In genomic region chr5:42908509-42909488, GRCh38 we compare ENCODE assay signal across 8 cellular contexts.
DNase-seq lines count a peak whose midpoint lies in the region; ATAC-seq and TF ChIP-seq lines count a peak whose summit lies in the region.

No MANE protein-coding gene starts in this region.

- H3K36me3 Mint-ChIP-seq in CD8-positive, alpha-beta T cell = peaks cover 4% of the 10 kb centered on the region
- no peaks in the 10 kb centered on the region for H3K36me3 Mint-ChIP-seq in activated CD8-positive, alpha-beta T cell treated with anti-CD3 and anti-CD28 coated beads, Interleukin-2, amount 10 ng/mL, durations not matched to agents 7 days and 5 days (ENCODE audit: low read depth)
- H3K36me3 Mint-ChIP-seq in effector memory CD8-positive, alpha-beta T cell (ENCODE audit: insufficient read depth) = peaks cover 12% of the 10 kb centered on the region

- peak overlapping the region; percentile 95 for H3K27ac Mint-ChIP-seq in CD8-positive, alpha-beta T cell
- H3K27ac Mint-ChIP-seq in activated CD8-positive, alpha-beta T cell treated with anti-CD3 and anti-CD28 coated beads, Interleukin-2, amount 10 ng/mL, durations not matched to agents 7 days and 5 days = peak overlapping the region; percentile 82
- peak overlapping the region; percentile 95 for H3K27ac Mint-ChIP-seq in effector memory CD8-positive, alpha-beta T cell

- no peaks in the 10 kb centered on the region for H3K9me3 ChIP-seq in CD8-positive, alpha-beta T cell (ENCODE audit: low read length)

- peak; percentile 86 for TF ChIP-seq CTCF in CD8-positive, alpha-beta T cell (IDR thresholded peaks at IDR 0.05)
- peak; percentile 89 for TF ChIP-seq CTCF in HL-60 (IDR thresholded peaks at IDR 0.05; ENCODE audit: insufficient read depth, low read length)

- peak overlapping the region; percentile 65 for H3K4me3 ChIP-seq in CD8-positive, alpha-beta T cell (ENCODE audit: low read depth, low read length)
- H3K4me3 ChIP-seq in HL-60 (replicated peaks; ENCODE audit: insufficient read depth, low read length) = peak overlapping the region; percentile 34

- intact Hi-C loops in CD8-positive, alpha-beta T cell (cut with DNase I, micrococcal nuclease) = loop anchor here (1.0 to 10.0 kb wide), 14 partner anchors 40 to 1004 kb away; partner anchors contain the start of genes TMEM267 (in 2 of the 2), ZNF131 (in 2 of the 2), ANXA2R (in 1 of the 2) and RIMOC1 (in 1 of the 2)

- CTCF ChIA-PET in CD8-positive, alpha-beta T cell (lab: Charles Lee) = interaction anchor here (0.6 to 6.1 kb wide), 50 partner anchors 10 to 575 kb away, joined by 3 to 88 read pairs (median 4); partner anchors contain the start of genes ANXA2R, HMGCS1 and TMEM267
- CTCF ChIA-PET in activated CD8-positive, alpha-beta T cell treated with anti-CD3 and anti-CD28 coated beads, Interleukin-2, amount 10 ng/mL, durations not matched to agents 7 days and 5 days (lab: Charles Lee) = interaction anchor here (0.6 to 7.3 kb wide), 53 partner anchors 10 to 851 kb away, joined by 3 to 75 read pairs (median 4); partner anchors contain the start of genes HMGCS1, TMEM267 and ZNF131

- H3K27me3 ChIP-seq in CD8-positive, alpha-beta T cell (ENCODE audit: insufficient read depth, low read length) = no peaks in the 10 kb centered on the region
- no peaks in the 10 kb centered on the region for H3K27me3 ChIP-seq in HL-60 (ENCODE audit: insufficient read depth, poor library complexity, severe bottlenecking)

- H3K27ac ChIP-seq in CD8-positive, alpha-beta T cell (ENCODE audit: low read depth, low read length) = peak overlapping the region; percentile 57
- H3K27ac ChIP-seq in HL-60 (replicated peaks) = peak overlapping the region; percentile 37

- peaks cover 2% of the 10 kb centered on the region for H3K27me3 Mint-ChIP-seq in CD8-positive, alpha-beta T cell (ENCODE audit: low read depth)
- peaks cover 28% of the 10 kb centered on the region for H3K27me3 Mint-ChIP-seq in activated CD8-positive, alpha-beta T cell treated with anti-CD3 and anti-CD28 coated beads, Interleukin-2, amount 10 ng/mL, durations not matched to agents 7 days and 5 days (ENCODE audit: low read depth)
- peaks cover 15 to 27% of the 10 kb centered on the region in 2 donors for H3K27me3 Mint-ChIP-seq in effector memory CD8-positive, alpha-beta T cell

- DNase-seq in CD8-positive, alpha-beta T cell = peak; percentile 78 to 93 (median 88)
- DNase-seq in HL-60 (ENCODE audit: low read depth in 1 of 2, low spot score in 1 of 2) (peak; percentile 48 to 88), NCI-H82 treated with DMSO at 0.1 percent for 48 hours (lab: John Stamatoyannopoulos, UW; ENCODE audit: unreplicated experiment) (peak; percentile 46), medulla oblongata (ENCODE audit: extremely low spot score) (peak; percentile 96)
- peak; percentile 95 for DNase-seq in activated CD8-positive, alpha-beta T cell treated with anti-CD3 and anti-CD28 coated beads, Interleukin-2, amount 10 ng/mL, durations not matched to agents 7 days and 5 days
- DNase-seq in effector memory CD8-positive, alpha-beta T cell = peak; percentile 81 to 84 (median 82)
- peak; percentile 70 to 88 (median 81) for DNase-seq in stimulated activated CD4-positive, alpha-beta T cell treated with anti-CD3 and anti-CD28 coated beads, TNF-alpha, amount 100 ng/mL, for 4 hours (ENCODE audit: low read depth in 3 of 3)

- ATAC-seq in CD8-positive, alpha-beta T cell = peak; percentile 91
- ATAC-seq in GM19467 (IDR thresholded peaks at IDR 0.05; ENCODE audit: unreplicated experiment) = peak; percentile 83
- ATAC-seq in activated CD8-positive, alpha-beta T cell treated with anti-CD3 and anti-CD28 coated beads, Interleukin-2, amount 10 ng/mL, durations not matched to agents 7 days and 5 days = peak; percentile 94
- peak; percentile 88 for ATAC-seq in effector memory CD8-positive, alpha-beta T cell (replicated peaks)

- peak overlapping the region; percentile 93 for H3K4me3 Mint-ChIP-seq in CD8-positive, alpha-beta T cell
- H3K4me3 Mint-ChIP-seq in activated CD8-positive, alpha-beta T cell treated with anti-CD3 and anti-CD28 coated beads, Interleukin-2, amount 10 ng/mL, durations not matched to agents 7 days and 5 days = peak overlapping the region; percentile 89
- H3K4me3 Mint-ChIP-seq in effector memory CD8-positive, alpha-beta T cell = peak overlapping the region; percentile 95 to 96

- no peaks in the 10 kb centered on the region for H3K9me3 Mint-ChIP-seq in CD8-positive, alpha-beta T cell
- H3K9me3 Mint-ChIP-seq in activated CD8-positive, alpha-beta T cell treated with anti-CD3 and anti-CD28 coated beads, Interleukin-2, amount 10 ng/mL, durations not matched to agents 7 days and 5 days (ENCODE audit: insufficient read depth) = no peaks in the 10 kb centered on the region
- no peaks in the 10 kb centered on the region for H3K9me3 Mint-ChIP-seq in effector memory CD8-positive, alpha-beta T cell

- peaks cover 14% of the 10 kb centered on the region for H3K4me1 Mint-ChIP-seq in CD8-positive, alpha-beta T cell (ENCODE audit: low read depth)
- peaks cover 18% of the 10 kb centered on the region for H3K4me1 Mint-ChIP-seq in activated CD8-positive, alpha-beta T cell treated with anti-CD3 and anti-CD28 coated beads, Interleukin-2, amount 10 ng/mL, durations not matched to agents 7 days and 5 days (ENCODE audit: low read depth)
- peaks cover 11 to 14% of the 10 kb centered on the region in 2 donors for H3K4me1 Mint-ChIP-seq in effector memory CD8-positive, alpha-beta T cell (ENCODE audit: low read depth in 2 of 2)

- H3K36me3 ChIP-seq in CD8-positive, alpha-beta T cell (ENCODE audit: insufficient read depth, low read length) = no peaks in the 10 kb centered on the region

- H3K4me1 ChIP-seq in CD8-positive, alpha-beta T cell (ENCODE audit: insufficient read depth, low read length) = peaks cover 9% of the 10 kb centered on the region

- POLR2A ChIA-PET in CD8-positive, alpha-beta T cell (lab: Charles Lee) = interaction anchor here (0.6 to 7.2 kb wide), 17 partner anchors 8 to 582 kb away, joined by 3 to 89 read pairs (median 8); partner anchors contain the start of genes ANXA2R, HMGCS1, TMEM267 and ZNF131
- POLR2A ChIA-PET in activated CD8-positive, alpha-beta T cell treated with anti-CD3 and anti-CD28 coated beads, Interleukin-2, amount 10 ng/mL, durations not matched to agents 7 days and 5 days (lab: Charles Lee) = interaction anchor here (0.5 to 2.9 kb wide), 17 partner anchors 41 to 625 kb away, joined by 3 to 23 read pairs (median 5); partner anchors contain the start of genes C5orf34 and ZNF131

Comparison
In these comparisons a context has a peak if more than half of its experiments do, and no peak if none do; other contexts are left out.
1. Peak in every context shown above with its lines: DNase-seq, ATAC-seq, H3K4me3 ChIP-seq and H3K27ac ChIP-seq.
2. DNase-seq: peak in every context shown above with its lines; median percentile 96 in medulla oblongata; 95 in activated CD8-positive, alpha-beta T cell treated with anti-CD3 and anti-CD28 coated beads, Interleukin-2, amount 10 ng/mL, durations not matched to agents 7 days and 5 days; 88 in CD8-positive, alpha-beta T cell; 82 in effector memory CD8-positive, alpha-beta T cell; 81 in stimulated activated CD4-positive, alpha-beta T cell treated with anti-CD3 and anti-CD28 coated beads, TNF-alpha, amount 100 ng/mL, for 4 hours; 68 in HL-60; 46 in NCI-H82 treated with DMSO at 0.1 percent for 48 hours.